ENCODE assay signal across 37 cellular contexts in the genomic region with DNA sequence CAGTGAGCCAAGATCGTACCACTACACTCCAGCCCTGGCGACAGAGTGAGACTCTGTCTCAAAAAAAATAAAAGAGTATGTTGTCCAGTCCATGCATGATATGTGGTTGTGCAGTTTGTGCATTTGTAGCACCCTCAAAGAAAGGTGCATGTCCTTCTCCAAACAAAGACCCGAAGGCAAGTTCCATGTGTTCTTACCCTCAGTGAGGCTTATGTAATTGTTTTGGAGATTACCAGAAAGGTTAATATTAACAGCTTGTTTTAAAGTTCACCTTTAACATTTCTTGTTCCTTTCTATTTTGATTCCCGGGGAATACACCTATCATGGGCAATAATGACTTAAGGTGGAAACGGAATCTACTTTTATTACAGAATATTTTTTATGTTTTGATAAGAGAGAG. TPM values are rescaled to one million over a fixed set of nuclear protein-coding genes. Genes with fewer than 3 reads are reported as not detected.
"Had no signal": no experiment of that assay in that cellular context is flagged by ENCODE, and none has a peak within 500 bp of the region (broad histone marks: within the 10 kb centered on the region; RNA-seq: fewer than 3 reads in every experiment).

No MANE protein-coding gene starts in this region.

- H3K4me1 Mint-ChIP-seq: activated B cell treated with CpG ODN at 0.5 μM for 24 hours; activated CD4-positive, alpha-beta T cell treated with anti-CD3 and anti-CD28 coated beads, Interleukin-2, amount 10 ng/mL, durations not matched to agents 24 days and 14 days; activated naive CD4-positive, alpha-beta T cell treated with anti-CD3 and anti-CD28 coated beads, Interleukin-2, amount 10 ng/mL, durations not matched to agents 7 days and 5 days; activated naive CD4-positive, alpha-beta T cell treated with anti-CD3 and anti-CD28 coated beads, Interleukin-2, amount 50 U/mL, for 24 hours; activated naive CD8-positive, alpha-beta T cell treated with anti-CD3 and anti-CD28 coated beads, Interleukin-2, amount 10 ng/mL, durations not matched to agents 7 days and 5 days; activated naive CD8-positive, alpha-beta T cell treated with anti-CD3 and anti-CD28 coated beads, Interleukin-2, amount 50 U/mL, for 24 hours; activated T-helper 17 cell treated with anti-CD3 and anti-CD28 coated beads, Interleukin-2, amount 50 U/mL, for 72 hours; brain; central memory CD8-positive, alpha-beta T cell had no signal

- H3K27me3 ChIP-seq: ascending aorta, cardiac muscle cell had no signal

- DNase-seq: activated B cell treated with CpG ODN at 0.5 μM for 24 hours; activated CD4-positive, alpha-beta memory T cell treated with anti-CD3 and anti-CD28 coated beads for 36 hours; activated CD4-positive, alpha-beta T cell treated with anti-CD3 and anti-CD28 coated beads for 4 hours; activated CD4-positive, alpha-beta T cell treated with anti-CD3 and anti-CD28 coated beads, Interleukin-2, amount 10 ng/mL, durations not matched to agents 24 days and 14 days; activated CD4-positive, alpha-beta T cell treated with anti-CD3 and anti-CD28 coated beads, Interleukin-2, amount 50 U/mL, for 1 hour; activated CD4-positive, alpha-beta T cell treated with anti-CD3 and anti-CD28 coated beads, Interleukin-2, amount 50 U/mL, for 4 hours; activated CD4-positive, CD25-positive, alpha-beta regulatory T cell treated with anti-CD3 and anti-CD28 coated beads, Interleukin-2, amount 50 U/mL, for 72 hours; activated CD8-positive, alpha-beta memory T cell treated with anti-CD3 and anti-CD28 coated beads, Interleukin-2, amount 50 U/mL, for 4 hours; activated CD8-positive, alpha-beta T cell treated with anti-CD3 and anti-CD28 coated beads for 36 hours; activated effector memory CD4-positive, alpha-beta T cell treated with anti-CD3 and anti-CD28 coated beads, Interleukin-2, amount 50 U/mL, for 16 hours; activated gamma-delta T cell treated with Interleukin-2 at 50 U/mL for 16 hours; activated naive CD4-positive, alpha-beta T cell; activated naive CD4-positive, alpha-beta T cell treated with anti-CD3 and anti-CD28 coated beads, Interleukin-2, amount 10 ng/mL, durations not matched to agents 7 days and 5 days; activated naive CD8-positive, alpha-beta T cell treated with anti-CD3 and anti-CD28 coated beads, Interleukin-2, amount 10 ng/mL, durations not matched to agents 7 days and 5 days; activated naive CD8-positive, alpha-beta T cell treated with anti-CD3 and anti-CD28 coated beads, Interleukin-2, amount 50 U/mL, for 24 hours; activated T-cell treated with anti-CD3 and anti-CD28 coated beads for 4 hours; activated T-cell treated with anti-CD3 and anti-CD28 coated beads, Interleukin-2, amount 50 U/mL, for 1 hour; activated T-cell treated with anti-CD3 and anti-CD28 coated beads, Interleukin-2, amount 50 U/mL, for 4 hours; activated T-cell treated with anti-CD3 and anti-CD28 coated beads, Interleukin-2, amount 50 U/mL, for 72 hours; amygdala; anterior cingulate cortex; caudate nucleus; cerebellar nuclear complex; T-helper 1 cell; T-helper 2 cell; T-helper 9 cell had no signal

- H3K4me3 ChIP-seq: ascending aorta, cardiac muscle cell had no signal

- H3K27ac ChIP-seq: ascending aorta, cardiac muscle cell, VCaP had no signal

- ATAC-seq: activated CD8-positive, alpha-beta T cell treated with anti-CD3 and anti-CD28 coated beads for 36 hours; activated naive CD8-positive, alpha-beta T cell treated with anti-CD3 and anti-CD28 coated beads, Interleukin-2, amount 50 U/mL, for 24 hours; activated T-cell treated with anti-CD3 and anti-CD28 coated beads, Interleukin-2, amount 50 U/mL, for 4 hours; activated T-cell treated with anti-CD3 and anti-CD28 coated beads, Interleukin-2, amount 50 U/mL, for 72 hours; activated T-helper 17 cell treated with anti-CD3 and anti-CD28 coated beads, Interleukin-2, amount 50 U/mL, for 72 hours had no signal

- H3K4me3 Mint-ChIP-seq: activated B cell treated with CpG ODN at 0.5 μM for 24 hours; activated CD4-positive, alpha-beta memory T cell treated with anti-CD3 and anti-CD28 coated beads for 36 hours; activated CD4-positive, alpha-beta T cell treated with anti-CD3 and anti-CD28 coated beads, Interleukin-2, amount 10 ng/mL, durations not matched to agents 24 days and 14 days; activated CD8-positive, alpha-beta T cell treated with anti-CD3 and anti-CD28 coated beads for 36 hours; activated naive CD4-positive, alpha-beta T cell treated with anti-CD3 and anti-CD28 coated beads, Interleukin-2, amount 10 ng/mL, durations not matched to agents 7 days and 5 days; activated naive CD4-positive, alpha-beta T cell treated with anti-CD3 and anti-CD28 coated beads, Interleukin-2, amount 50 U/mL, for 24 hours; activated naive CD8-positive, alpha-beta T cell; activated naive CD8-positive, alpha-beta T cell treated with anti-CD3 and anti-CD28 coated beads, Interleukin-2, amount 10 ng/mL, durations not matched to agents 7 days and 5 days; activated naive CD8-positive, alpha-beta T cell treated with anti-CD3 and anti-CD28 coated beads, Interleukin-2, amount 50 U/mL, for 24 hours; activated T-cell treated with anti-CD3 and anti-CD28 coated beads, Interleukin-2, amount 50 U/mL, for 4 hours; activated T-cell treated with anti-CD3 and anti-CD28 coated beads, Interleukin-2, amount 50 U/mL, for 72 hours; activated T-helper 1 cell treated with anti-CD3 and anti-CD28 coated beads, Interleukin-12 subunit alpha, Interleukin-12 subunit beta, Interleukin-2, Interleukin-4 antibody, amounts not matched to agents 30 ng/mL and 10 ng/mL and 1 ng/mL, durations not matched to agents 14 hours and 24 hours and 36 hours; activated T-helper 17 cell treated with anti-CD3 and anti-CD28 coated beads, Interleukin-2, amount 50 U/mL, for 72 hours; brain; central memory CD8-positive, alpha-beta T cell; T-helper 1 cell treated with Interleukin-12 subunit alpha and Interleukin-12 subunit beta and Interleukin-4 antibody, amounts not matched to agents 30 μg/mL and 1 μg/mL, for 36 hours; T-helper 2 cell treated with Interferon-gamma antibody and Interleukin-4, amounts not matched to agents 5 μg/mL and 100 μg/mL, for 36 hours had no signal

- H3K27ac Mint-ChIP-seq: activated B cell treated with CpG ODN at 0.5 μM for 24 hours; activated CD4-positive, alpha-beta memory T cell treated with anti-CD3 and anti-CD28 coated beads for 36 hours; activated CD8-positive, alpha-beta T cell treated with anti-CD3 and anti-CD28 coated beads for 36 hours; activated naive CD4-positive, alpha-beta T cell treated with anti-CD3 and anti-CD28 coated beads, Interleukin-2, amount 10 ng/mL, durations not matched to agents 7 days and 5 days; activated naive CD4-positive, alpha-beta T cell treated with anti-CD3 and anti-CD28 coated beads, Interleukin-2, amount 50 U/mL, for 24 hours; activated naive CD8-positive, alpha-beta T cell; activated naive CD8-positive, alpha-beta T cell treated with anti-CD3 and anti-CD28 coated beads, Interleukin-2, amount 10 ng/mL, durations not matched to agents 7 days and 5 days; activated naive CD8-positive, alpha-beta T cell treated with anti-CD3 and anti-CD28 coated beads, Interleukin-2, amount 50 U/mL, for 24 hours; activated T-cell treated with anti-CD3 and anti-CD28 coated beads, Interleukin-2, amount 50 U/mL, for 72 hours; activated T-helper 17 cell treated with anti-CD3 and anti-CD28 coated beads, Interleukin-2, amount 50 U/mL, for 72 hours; brain; T-helper 1 cell treated with Interleukin-12 subunit alpha and Interleukin-12 subunit beta and Interleukin-4 antibody, amounts not matched to agents 30 μg/mL and 1 μg/mL, for 36 hours; T-helper 2 cell treated with Interferon-gamma antibody and Interleukin-4, amounts not matched to agents 5 μg/mL and 100 μg/mL, for 36 hours had no signal

- H3K4me1 ChIP-seq: ascending aorta had no signal

- H3K9me3 ChIP-seq: ascending aorta had no signal

- H3K9me3 Mint-ChIP-seq: activated B cell treated with CpG ODN at 0.5 μM for 24 hours; activated CD4-positive, alpha-beta memory T cell treated with anti-CD3 and anti-CD28 coated beads for 36 hours; activated naive CD4-positive, alpha-beta T cell treated with anti-CD3 and anti-CD28 coated beads, Interleukin-2, amount 50 U/mL, for 24 hours; activated naive CD8-positive, alpha-beta T cell treated with anti-CD3 and anti-CD28 coated beads, Interleukin-2, amount 10 ng/mL, durations not matched to agents 7 days and 5 days; activated naive CD8-positive, alpha-beta T cell treated with anti-CD3 and anti-CD28 coated beads, Interleukin-2, amount 50 U/mL, for 24 hours; activated T-cell treated with anti-CD3 and anti-CD28 coated beads, Interleukin-2, amount 50 U/mL, for 4 hours; activated T-cell treated with anti-CD3 and anti-CD28 coated beads, Interleukin-2, amount 50 U/mL, for 72 hours; activated T-helper 1 cell treated with anti-CD3 and anti-CD28 coated beads, Interleukin-12 subunit alpha, Interleukin-12 subunit beta, Interleukin-2, Interleukin-4 antibody, amounts not matched to agents 30 ng/mL and 10 ng/mL and 1 ng/mL, durations not matched to agents 14 hours and 24 hours and 36 hours; activated T-helper 17 cell treated with anti-CD3 and anti-CD28 coated beads, Interleukin-2, amount 50 U/mL, for 72 hours; central memory CD8-positive, alpha-beta T cell; T-helper 1 cell treated with Interleukin-12 subunit alpha and Interleukin-12 subunit beta and Interleukin-4 antibody, amounts not matched to agents 30 μg/mL and 1 μg/mL, for 36 hours had no signal

RNA-seq across cellular contexts. Expression of gene NOP16, which starts 49.1 kb away (rescaled TPM):
- total RNA-seq: ascending aorta had no signal
